21 cellular contexts compared by ENCODE assay signal in genomic region chr12:85725991-85726390, GRCh38.
DNase-seq lines count a peak whose midpoint lies in the region; ATAC-seq, FAIRE-seq and TF ChIP-seq lines count a peak whose summit lies in the region.
"Had no signal": no experiment of that assay in that cellular context is flagged by ENCODE, and none has a peak within 500 bp of the region (broad histone marks: within the 10 kb centered on the region; RNA-seq: fewer than 3 reads in every experiment).

No MANE protein-coding gene starts in this region.

- DNase-seq in NCI-H2081 (lab: John Stamatoyannopoulos, UW) (peak; percentile 2 to 12), NCI-H2081 treated with DMSO at 0.1 percent for 48 hours (lab: John Stamatoyannopoulos, UW) (no peak), NB4 (ENCODE audit: low read depth) (peak; percentile 17), UCSD-AML1 (lab: John Stamatoyannopoulos, UW; ENCODE audit: unreplicated experiment) (peak; percentile 2), foreskin keratinocyte (no peak), HTR-8/SVneo (ENCODE audit: insufficient read length, low spot score) (no peak)
- no peak for DNase-seq in activated T-helper 1 cell treated with anti-CD3 and anti-CD28 coated beads, Interleukin-12 subunit alpha, Interleukin-12 subunit beta, Interleukin-2, Interleukin-4 antibody, amounts not matched to agents 30 ng/mL and 10 ng/mL and 1 ng/mL, durations not matched to agents 14 hours and 24 hours and 36 hours (ENCODE audit: low spot score)
- DNase-seq: activated CD4-positive, CD25-positive, alpha-beta regulatory T cell treated with anti-CD3 and anti-CD28 coated beads, Interleukin-2, amount 50 U/mL, for 72 hours; activated CD8-positive, alpha-beta memory T cell treated with anti-CD3 and anti-CD28 coated beads, Interleukin-2, amount 10 ng/mL, durations not matched to agents 7 days and 5 days; activated gamma-delta T cell treated with Interleukin-2 at 50 U/mL for 16 hours; aorta; CD8-positive, alpha-beta memory T cell; heart left ventricle; NCI-H2029 treated with DMSO at 0.1 percent for 48 hours; retina; SIG-M5 had no signal

- H3K4me3 Mint-ChIP-seq in activated T-helper 1 cell treated with anti-CD3 and anti-CD28 coated beads, Interleukin-12 subunit alpha, Interleukin-12 subunit beta, Interleukin-2, Interleukin-4 antibody, amounts not matched to agents 30 ng/mL and 10 ng/mL and 1 ng/mL, durations not matched to agents 14 hours and 24 hours and 36 hours = no peak overlapping the region
- H3K4me3 Mint-ChIP-seq: activated CD8-positive, alpha-beta memory T cell treated with anti-CD3 and anti-CD28 coated beads, Interleukin-2, amount 10 ng/mL, durations not matched to agents 7 days and 5 days; CD8-positive, alpha-beta memory T cell had no signal

- intact Hi-C loops in activated T-helper 1 cell treated with anti-CD3 and anti-CD28 coated beads, Interleukin-12 subunit alpha, Interleukin-12 subunit beta, Interleukin-2, Interleukin-4 antibody, amounts not matched to agents 30 ng/mL and 10 ng/mL and 1 ng/mL, durations not matched to agents 14 hours and 24 hours and 36 hours (cut with micrococcal nuclease) = no loop called here

- H3K36me3 Mint-ChIP-seq in activated T-helper 1 cell treated with anti-CD3 and anti-CD28 coated beads, Interleukin-12 subunit alpha, Interleukin-12 subunit beta, Interleukin-2, Interleukin-4 antibody, amounts not matched to agents 30 ng/mL and 10 ng/mL and 1 ng/mL, durations not matched to agents 14 hours and 24 hours and 36 hours (ENCODE audit: low read depth) = no peaks in the 10 kb centered on the region
- H3K36me3 Mint-ChIP-seq: activated CD8-positive, alpha-beta memory T cell treated with anti-CD3 and anti-CD28 coated beads, Interleukin-2, amount 10 ng/mL, durations not matched to agents 7 days and 5 days; CD8-positive, alpha-beta memory T cell had no signal

- H3K27me3 Mint-ChIP-seq in activated T-helper 1 cell treated with anti-CD3 and anti-CD28 coated beads, Interleukin-12 subunit alpha, Interleukin-12 subunit beta, Interleukin-2, Interleukin-4 antibody, amounts not matched to agents 30 ng/mL and 10 ng/mL and 1 ng/mL, durations not matched to agents 14 hours and 24 hours and 36 hours (ENCODE audit: insufficient read depth) = no peaks in the 10 kb centered on the region
- H3K27me3 Mint-ChIP-seq: activated CD8-positive, alpha-beta memory T cell treated with anti-CD3 and anti-CD28 coated beads, Interleukin-2, amount 10 ng/mL, durations not matched to agents 7 days and 5 days; CD8-positive, alpha-beta memory T cell had no signal

- H3K27ac ChIP-seq in foreskin keratinocyte = no peak overlapping the region
- H3K27ac ChIP-seq: A549, coronary artery, heart left ventricle had no signal

- TF ChIP-seq CTCF in NB4 (IDR thresholded peaks at IDR 0.05; ENCODE audit: low read depth, low read length) (no peak), foreskin keratinocyte (conservative IDR thresholded peaks at IDR 0.05) (peak; percentile 21)

- no peak for FAIRE-seq in HTR-8/SVneo (lab: Jason Lieb, UNC)
- FAIRE-seq: GM12891, keratinocyte had no signal

- no peaks in the 10 kb centered on the region for H3K4me1 Mint-ChIP-seq in activated T-helper 1 cell treated with anti-CD3 and anti-CD28 coated beads, Interleukin-12 subunit alpha, Interleukin-12 subunit beta, Interleukin-2, Interleukin-4 antibody, amounts not matched to agents 30 ng/mL and 10 ng/mL and 1 ng/mL, durations not matched to agents 14 hours and 24 hours and 36 hours (ENCODE audit: low read depth)
- H3K4me1 Mint-ChIP-seq: activated CD8-positive, alpha-beta memory T cell treated with anti-CD3 and anti-CD28 coated beads, Interleukin-2, amount 10 ng/mL, durations not matched to agents 7 days and 5 days; CD8-positive, alpha-beta memory T cell had no signal

- no peak for TF ChIP-seq POLR2A in NB4 (IDR thresholded peaks at IDR 0.05; ENCODE audit: extremely low read depth, insufficient read length)

- H3K4me1 ChIP-seq in foreskin keratinocyte = no peaks in the 10 kb centered on the region
- H3K4me1 ChIP-seq: A549, heart left ventricle had no signal

- no peaks in the 10 kb centered on the region for H3K27me3 ChIP-seq in foreskin keratinocyte
- H3K27me3 ChIP-seq: heart left ventricle had no signal

- H3K4me3 ChIP-seq in NB4 (ENCODE audit: low read depth, low read length) = no peak overlapping the region
- H3K4me3 ChIP-seq: A549, coronary artery, heart left ventricle had no signal

- ATAC-seq in foreskin keratinocyte = no peak
- ATAC-seq in HG02870 (IDR thresholded peaks at IDR 0.05; ENCODE audit: unreplicated experiment) = no peak
- ATAC-seq: A549; activated CD8-positive, alpha-beta memory T cell treated with anti-CD3 and anti-CD28 coated beads, Interleukin-2, amount 10 ng/mL, durations not matched to agents 7 days and 5 days; heart left ventricle had no signal

- H3K9me3 Mint-ChIP-seq in activated T-helper 1 cell treated with anti-CD3 and anti-CD28 coated beads, Interleukin-12 subunit alpha, Interleukin-12 subunit beta, Interleukin-2, Interleukin-4 antibody, amounts not matched to agents 30 ng/mL and 10 ng/mL and 1 ng/mL, durations not matched to agents 14 hours and 24 hours and 36 hours = no peaks in the 10 kb centered on the region

- H3K27ac Mint-ChIP-seq in activated T-helper 1 cell treated with anti-CD3 and anti-CD28 coated beads, Interleukin-12 subunit alpha, Interleukin-12 subunit beta, Interleukin-2, Interleukin-4 antibody, amounts not matched to agents 30 ng/mL and 10 ng/mL and 1 ng/mL, durations not matched to agents 14 hours and 24 hours and 36 hours = no peak overlapping the region
- H3K27ac Mint-ChIP-seq: activated CD8-positive, alpha-beta memory T cell treated with anti-CD3 and anti-CD28 coated beads, Interleukin-2, amount 10 ng/mL, durations not matched to agents 7 days and 5 days; CD8-positive, alpha-beta memory T cell had no signal

Comparison
In these comparisons a context has a peak if more than half of its experiments do, and no peak if none do; other contexts are left out.
1. DNase-seq: peak in NCI-H2081 (2 of 2), NB4 (single experiment) and UCSD-AML1 (single experiment); none in NCI-H2081 treated with DMSO at 0.1 percent for 48 hours (single experiment), foreskin keratinocyte (0 of 2), HTR-8/SVneo (single experiment) and activated T-helper 1 cell treated with anti-CD3 and anti-CD28 coated beads, Interleukin-12 subunit alpha, Interleukin-12 subunit beta, Interleukin-2, Interleukin-4 antibody, amounts not matched to agents 30 ng/mL and 10 ng/mL and 1 ng/mL, durations not matched to agents 14 hours and 24 hours and 36 hours (single experiment).